Comparison of ENCODE assay signal across 11 cellular contexts in the genomic region with DNA sequence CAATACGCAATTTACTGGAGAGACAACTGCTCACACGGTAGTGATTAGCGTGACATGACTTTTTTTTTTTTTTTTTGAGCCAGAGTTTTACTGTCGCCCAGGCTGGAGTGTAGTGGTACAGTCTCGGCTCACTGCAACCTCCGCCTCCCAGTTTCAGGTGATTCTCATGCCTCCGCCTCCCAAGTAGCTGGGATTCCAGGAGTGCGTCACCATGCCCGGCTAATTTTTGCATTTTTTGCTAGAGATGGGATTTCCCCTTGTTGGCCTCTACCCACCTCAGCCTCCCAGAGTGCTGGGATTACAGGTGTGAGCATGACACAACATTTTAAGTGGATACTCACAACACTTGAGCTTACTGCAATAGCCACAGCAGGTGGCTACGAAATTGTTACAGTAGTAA.
"Had no signal": no experiment of that assay in that cellular context is flagged by ENCODE, and none has a peak within 500 bp of the region (broad histone marks: within the 10 kb centered on the region; RNA-seq: fewer than 3 reads in every experiment).

No MANE protein-coding gene starts in this region.

- H3K27ac ChIP-seq: GM23248 had no signal

- H2AFZ ChIP-seq: GM23248, GM23338 had no signal

- FAIRE-seq: H1, H54 had no signal

- H3K27ac Mint-ChIP-seq: GM23338, H9, HFFc6 had no signal

- H3K9ac ChIP-seq: GM23248 had no signal

- H3K4me3 Mint-ChIP-seq: GM23338, H9, HFFc6 had no signal

- H3K4me2 ChIP-seq: GM23338 had no signal

- H3K4me3 ChIP-seq: GM23248, GM23338, HAP-1 had no signal

- ATAC-seq: GM23338, HCT116 had no signal

- DNase-seq: GM23248, GOT3, H7, H9, HCEC 1CT, HFFc6 had no signal

- H3K36me3 ChIP-seq: HAP-1 had no signal
